1 cellular context compared by ENCODE assay signal in genomic region chr22:20128902-20129746, GRCh38.
A peak's percentile ranks its signal among the peaks of the same experiment; 100 is the strongest.
TF ChIP-seq lines count a peak whose summit lies in the region.

No MANE protein-coding gene starts in this region.

TF ChIP-seq in HEK293, 187 proteins besides CTCF, POLR2A, EP300 and RAD21 (continued from another document):
- TF ChIP-seq ZNF529 (tag by site-specific recombination; IDR thresholded peaks at IDR 0.05; ENCODE audit: insufficient replicate concordance) = no peak
- 0 out of 2 replicates have a peak, but pooled peaks have one; percentile 21 for TF ChIP-seq SCRT1 (tag by site-specific recombination; IDR thresholded peaks at IDR 0.05; ENCODE audit: borderline replicate concordance)
- TF ChIP-seq PRDM1 (tag by site-specific recombination; IDR thresholded peaks at IDR 0.05) = peak; percentile 86
- no peak for TF ChIP-seq ZNF510 (tag by site-specific recombination; IDR thresholded peaks at IDR 0.05; ENCODE audit: insufficient replicate concordance)
- peak; percentile 47; the same call in 1 of the 2 replicates for TF ChIP-seq ZBTB8A (tag by site-specific recombination; IDR thresholded peaks at IDR 0.05)
- peak; percentile 90 for TF ChIP-seq ZNF654 (tag by site-specific recombination; IDR thresholded peaks at IDR 0.05; ENCODE audit: low read depth)
- peak; percentile 32 for TF ChIP-seq ZNF2 (tag by site-specific recombination; IDR thresholded peaks at IDR 0.05)
- TF ChIP-seq ZNF549 (tag by site-specific recombination; IDR thresholded peaks at IDR 0.05) = no peak
- no peak for TF ChIP-seq ZNF670 (tag by site-specific recombination; IDR thresholded peaks at IDR 0.05; ENCODE audit: low read depth)
- TF ChIP-seq ZNF555 (tag by site-specific recombination; conservative IDR thresholded peaks at IDR 0.05) = no peak
- TF ChIP-seq SP7 (tag by site-specific recombination; IDR thresholded peaks at IDR 0.05) = no peak; the same call in 1 of the 2 replicates
- TF ChIP-seq KLF8 (tag by site-specific recombination; IDR thresholded peaks at IDR 0.05) = 0 out of 2 replicates have a peak, but pooled peaks have one; percentile 26
- no peak for TF ChIP-seq TRIM28 (IDR thresholded peaks at IDR 0.05; ENCODE audit: borderline replicate concordance, low read length)
- TF ChIP-seq ZNF155 (tag by site-specific recombination; IDR thresholded peaks at IDR 0.05) = no peak
- TF ChIP-seq ZNF404 (tag by site-specific recombination; IDR thresholded peaks at IDR 0.05) = no peak
- no peak for TF ChIP-seq ZNF37A (tag by site-specific recombination; IDR thresholded peaks at IDR 0.05)
- TF ChIP-seq KLF17 (tag by site-specific recombination; IDR thresholded peaks at IDR 0.05) = peak; percentile 59
